ENCODE assay signal across 25 cellular contexts in genomic region chrX:100750901-100751300, GRCh38. TPM values are rescaled to one million over a fixed set of nuclear protein-coding genes. Genes with fewer than 3 reads are reported as not detected.
"Had no signal": no experiment of that assay in that cellular context is flagged by ENCODE, and none has a peak within 500 bp of the region (broad histone marks: within the 10 kb centered on the region; RNA-seq: fewer than 3 reads in every experiment).

No MANE protein-coding gene starts in this region.

- ATAC-seq: activated CD8-positive, alpha-beta T cell treated with anti-CD3 and anti-CD28 coated beads, Interleukin-2, amount 10 ng/mL, durations not matched to agents 7 days and 5 days; activated naive CD8-positive, alpha-beta T cell treated with anti-CD3 and anti-CD28 coated beads, Interleukin-2, amount 50 U/mL, for 24 hours; left lung; sciatic nerve; stimulated activated effector memory CD8-positive, alpha-beta T cell treated with anti-CD3 and anti-CD28 coated beads, Interleukin-12 subunit alpha, Interleukin-12 subunit beta, amount 100 ng/mL, for 72 hours; stimulated activated naive CD8-positive, alpha-beta T cell treated with anti-CD3 and anti-CD28 coated beads, Interleukin-15, amount 100 ng/mL, for 72 hours had no signal

- H3K27me3 ChIP-seq: hepatocyte, suprapubic skin, transverse colon had no signal

- H3K9me3 Mint-ChIP-seq: activated CD4-positive, alpha-beta T cell treated with anti-CD3 and anti-CD28 coated beads, Interleukin-2, amount 10 ng/mL, durations not matched to agents 7 days and 5 days; activated naive CD8-positive, alpha-beta T cell treated with anti-CD3 and anti-CD28 coated beads, Interleukin-2, amount 50 U/mL, for 24 hours; activated T-helper 1 cell treated with anti-CD3 and anti-CD28 coated beads, Interleukin-12 subunit alpha, Interleukin-12 subunit beta, Interleukin-2, Interleukin-4 antibody, amounts not matched to agents 30 ng/mL and 10 ng/mL and 1 ng/mL, durations not matched to agents 14 hours and 24 hours and 36 hours; immature natural killer cell; naive B cell; stimulated activated effector memory CD8-positive, alpha-beta T cell treated with anti-CD3 and anti-CD28 coated beads, Interleukin-12 subunit alpha, Interleukin-12 subunit beta, amount 100 ng/mL, for 72 hours; stimulated activated naive CD8-positive, alpha-beta T cell treated with anti-CD3 and anti-CD28 coated beads, Interleukin-15, amount 100 ng/mL, for 72 hours had no signal

- H3K27ac Mint-ChIP-seq: activated CD4-positive, alpha-beta T cell treated with anti-CD3 and anti-CD28 coated beads, Interleukin-2, amount 10 ng/mL, durations not matched to agents 7 days and 5 days; activated CD8-positive, alpha-beta T cell treated with anti-CD3 and anti-CD28 coated beads, Interleukin-2, amount 10 ng/mL, durations not matched to agents 7 days and 5 days; activated naive CD8-positive, alpha-beta T cell treated with anti-CD3 and anti-CD28 coated beads, Interleukin-2, amount 50 U/mL, for 24 hours; activated T-helper 1 cell treated with anti-CD3 and anti-CD28 coated beads, Interleukin-12 subunit alpha, Interleukin-12 subunit beta, Interleukin-2, Interleukin-4 antibody, amounts not matched to agents 30 ng/mL and 10 ng/mL and 1 ng/mL, durations not matched to agents 14 hours and 24 hours and 36 hours; brain; immature natural killer cell; stimulated activated effector memory CD8-positive, alpha-beta T cell treated with anti-CD3 and anti-CD28 coated beads, Interleukin-12 subunit alpha, Interleukin-12 subunit beta, amount 100 ng/mL, for 72 hours had no signal

- H3K36me3 Mint-ChIP-seq: brain; immature natural killer cell; naive B cell; stimulated activated effector memory CD8-positive, alpha-beta T cell treated with anti-CD3 and anti-CD28 coated beads, Interleukin-12 subunit alpha, Interleukin-12 subunit beta, amount 100 ng/mL, for 72 hours had no signal

- H3K4me3 ChIP-seq: hepatocyte, left lung, lung, suprapubic skin, transverse colon had no signal

- H3K4me3 Mint-ChIP-seq: activated CD4-positive, alpha-beta T cell treated with anti-CD3 and anti-CD28 coated beads, Interleukin-2, amount 10 ng/mL, durations not matched to agents 7 days and 5 days; activated CD8-positive, alpha-beta T cell treated with anti-CD3 and anti-CD28 coated beads, Interleukin-2, amount 10 ng/mL, durations not matched to agents 7 days and 5 days; activated naive CD8-positive, alpha-beta T cell treated with anti-CD3 and anti-CD28 coated beads, Interleukin-2, amount 50 U/mL, for 24 hours; activated T-helper 1 cell treated with anti-CD3 and anti-CD28 coated beads, Interleukin-12 subunit alpha, Interleukin-12 subunit beta, Interleukin-2, Interleukin-4 antibody, amounts not matched to agents 30 ng/mL and 10 ng/mL and 1 ng/mL, durations not matched to agents 14 hours and 24 hours and 36 hours; brain; immature natural killer cell; naive B cell; neural crest cell; stimulated activated effector memory CD8-positive, alpha-beta T cell treated with anti-CD3 and anti-CD28 coated beads, Interleukin-12 subunit alpha, Interleukin-12 subunit beta, amount 100 ng/mL, for 72 hours; stimulated activated naive CD8-positive, alpha-beta T cell treated with anti-CD3 and anti-CD28 coated beads, Interleukin-15, amount 100 ng/mL, for 72 hours had no signal

- H3K4me1 Mint-ChIP-seq: activated CD4-positive, alpha-beta T cell treated with anti-CD3 and anti-CD28 coated beads, Interleukin-2, amount 10 ng/mL, durations not matched to agents 7 days and 5 days; activated naive CD8-positive, alpha-beta T cell treated with anti-CD3 and anti-CD28 coated beads, Interleukin-2, amount 50 U/mL, for 24 hours; immature natural killer cell; naive B cell; stimulated activated effector memory CD8-positive, alpha-beta T cell treated with anti-CD3 and anti-CD28 coated beads, Interleukin-12 subunit alpha, Interleukin-12 subunit beta, amount 100 ng/mL, for 72 hours; stimulated activated naive CD8-positive, alpha-beta T cell treated with anti-CD3 and anti-CD28 coated beads, Interleukin-15, amount 100 ng/mL, for 72 hours had no signal

- H3K9me3 ChIP-seq: left lung, suprapubic skin, transverse colon had no signal

- H3K36me3 ChIP-seq: left lung, suprapubic skin, transverse colon had no signal

- DNase-seq: activated CD4-positive, alpha-beta T cell treated with anti-CD3 and anti-CD28 coated beads, Interleukin-2, amount 10 ng/mL, durations not matched to agents 7 days and 5 days; activated CD4-positive, CD25-positive, alpha-beta regulatory T cell treated with anti-CD3 and anti-CD28 coated beads, Interleukin-2, amount 50 U/mL, for 72 hours; activated CD8-positive, alpha-beta T cell treated with anti-CD3 and anti-CD28 coated beads, Interleukin-2, amount 10 ng/mL, durations not matched to agents 7 days and 5 days; activated gamma-delta T cell; activated naive CD4-positive, alpha-beta T cell treated with anti-CD3 and anti-CD28 coated beads, Interleukin-2, amount 50 U/mL, for 16 hours; activated naive CD8-positive, alpha-beta T cell treated with anti-CD3 and anti-CD28 coated beads, Interleukin-2, amount 50 U/mL, for 24 hours; anterior cingulate cortex; foreskin fibroblast; immature natural killer cell; left lung; naive B cell; occipital lobe; posterior cingulate gyrus; small intestine; stimulated activated CD4-positive, alpha-beta T cell treated with anti-CD3 and anti-CD28 coated beads, Interleukin-2, amount 100 ng/mL, for 24 hours; stimulated activated naive CD8-positive, alpha-beta T cell treated with anti-CD3 and anti-CD28 coated beads, Interleukin-15, amount 100 ng/mL, for 72 hours; transverse colon had no signal

- H3K4me1 ChIP-seq: suprapubic skin had no signal

RNA-seq across cellular contexts. Expression of gene SYTL4, which starts 19.0 kb away (rescaled TPM):
- total RNA-seq: activated CD4-positive, alpha-beta T cell treated with anti-CD3 and anti-CD28 coated beads, Interleukin-2, amount 10 ng/mL, durations not matched to agents 7 days and 5 days; activated CD8-positive, alpha-beta T cell treated with anti-CD3 and anti-CD28 coated beads, Interleukin-2, amount 10 ng/mL, durations not matched to agents 7 days and 5 days; activated T-helper 1 cell treated with anti-CD3 and anti-CD28 coated beads, Interleukin-12 subunit alpha, Interleukin-12 subunit beta, Interleukin-2, Interleukin-4 antibody, amounts not matched to agents 30 ng/mL and 10 ng/mL and 1 ng/mL, durations not matched to agents 14 hours and 24 hours and 36 hours had no signal
